9 cellular contexts compared by ENCODE assay signal in the genomic region with DNA sequence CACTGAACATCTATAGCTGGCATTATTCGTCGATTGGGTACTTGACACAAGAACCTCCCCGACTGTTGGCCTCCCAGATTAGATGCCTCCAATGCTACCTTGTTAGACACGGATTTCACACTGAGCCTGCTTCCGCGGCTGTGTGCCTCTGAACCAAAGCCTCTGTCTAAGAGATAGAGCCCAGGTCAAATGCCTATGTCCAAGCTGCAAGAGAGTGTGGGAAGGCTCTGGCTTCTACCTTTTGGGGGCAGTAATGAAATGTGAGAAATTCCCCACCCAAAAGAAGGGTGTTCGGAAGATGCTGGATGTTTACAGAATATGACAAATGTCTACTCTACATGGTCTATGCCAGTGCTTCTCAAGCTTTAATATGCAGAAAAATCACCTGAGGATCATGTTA. TPM values are rescaled to one million over a fixed set of nuclear protein-coding genes. Genes with fewer than 3 reads are reported as not detected.
DNase-seq lines count a peak whose midpoint lies in the region; ATAC-seq and TF ChIP-seq lines count a peak whose summit lies in the region.
"Had no signal": no experiment of that assay in that cellular context is flagged by ENCODE, and none has a peak within 500 bp of the region (broad histone marks: within the 10 kb centered on the region; RNA-seq: fewer than 3 reads in every experiment).

No MANE protein-coding gene starts in this region.

- no peaks in the 10 kb centered on the region for H3K9me3 Mint-ChIP-seq in activated naive CD8-positive, alpha-beta T cell treated with anti-CD3 and anti-CD28 coated beads, Interleukin-2, amount 50 U/mL, for 24 hours
- H3K9me3 Mint-ChIP-seq: activated naive CD8-positive, alpha-beta T cell treated with anti-CD3 and anti-CD28 coated beads, Interleukin-2, amount 10 ng/mL, durations not matched to agents 7 days and 5 days had no signal

- H3K4me3 ChIP-seq in BE2C (ENCODE audit: low read depth, low read length), result no peak overlapping the region
- H3K4me3 ChIP-seq in RWPE2 (ENCODE audit: severe bottlenecking), result no peak overlapping the region

- H3K9me3 ChIP-seq in BE2C, result no peaks in the 10 kb centered on the region
- H3K9me3 ChIP-seq in RWPE2 (ENCODE audit: severe bottlenecking), result no peaks in the 10 kb centered on the region

- no peak overlapping the region for H3K27ac ChIP-seq in RWPE2 (ENCODE audit: poor library complexity, severe bottlenecking)

- H3K27me3 ChIP-seq in BE2C (no peaks in the 10 kb centered on the region), RWPE2 (ENCODE audit: insufficient read depth, poor library complexity, severe bottlenecking) (no peaks in the 10 kb centered on the region)

- no peaks in the 10 kb centered on the region for H3K27me3 Mint-ChIP-seq in activated naive CD8-positive, alpha-beta T cell treated with anti-CD3 and anti-CD28 coated beads, Interleukin-2, amount 50 U/mL, for 24 hours

- H3K27ac Mint-ChIP-seq in activated naive CD8-positive, alpha-beta T cell treated with anti-CD3 and anti-CD28 coated beads, Interleukin-2, amount 50 U/mL, for 24 hours, result no peak overlapping the region
- H3K27ac Mint-ChIP-seq: activated naive CD8-positive, alpha-beta T cell treated with anti-CD3 and anti-CD28 coated beads, Interleukin-2, amount 10 ng/mL, durations not matched to agents 7 days and 5 days had no signal

- DNase-seq in BE2C (no peak), GM13977 (ENCODE audit: low spot score) (no peak), RWPE2 (ENCODE audit: low spot score) (no peak), glomerular visceral epithelial cell (ENCODE audit: extremely low spot score) (peak; percentile 28)
- no peak for DNase-seq in activated T-cell treated with anti-CD3 and anti-CD28 coated beads, Interleukin-2, amount 50 U/mL, for 1 hour
- no peak for DNase-seq in activated naive CD8-positive, alpha-beta T cell treated with anti-CD3 and anti-CD28 coated beads, Interleukin-2, amount 50 U/mL, for 24 hours
- DNase-seq: activated naive CD8-positive, alpha-beta T cell treated with anti-CD3 and anti-CD28 coated beads, Interleukin-2, amount 10 ng/mL, durations not matched to agents 7 days and 5 days had no signal

- H3K4me3 Mint-ChIP-seq in activated naive CD8-positive, alpha-beta T cell treated with anti-CD3 and anti-CD28 coated beads, Interleukin-2, amount 50 U/mL, for 24 hours, result no peak overlapping the region
- H3K4me3 Mint-ChIP-seq: activated naive CD8-positive, alpha-beta T cell treated with anti-CD3 and anti-CD28 coated beads, Interleukin-2, amount 10 ng/mL, durations not matched to agents 7 days and 5 days had no signal

- TF ChIP-seq CTCF in BE2C (IDR thresholded peaks at IDR 0.05; ENCODE audit: low read depth, low read length) (peak; percentile 50), GM13977 (IDR thresholded peaks at IDR 0.05; ENCODE audit: extremely low read depth, insufficient read depth, missing control alignments) (peak; percentile 49), RWPE2 (IDR thresholded peaks at IDR 0.05; ENCODE audit: poor library complexity, severe bottlenecking) (peak; percentile 44)

- H3K4me1 ChIP-seq in BE2C (peaks cover 4% of the 10 kb centered on the region), RWPE2 (ENCODE audit: insufficient read depth, poor library complexity, severe bottlenecking) (peaks cover 14% of the 10 kb centered on the region)

- H3K36me3 Mint-ChIP-seq in activated naive CD8-positive, alpha-beta T cell treated with anti-CD3 and anti-CD28 coated beads, Interleukin-2, amount 50 U/mL, for 24 hours (ENCODE audit: low read depth), result peaks cover 6% of the 10 kb centered on the region
- H3K36me3 Mint-ChIP-seq: activated naive CD8-positive, alpha-beta T cell treated with anti-CD3 and anti-CD28 coated beads, Interleukin-2, amount 10 ng/mL, durations not matched to agents 7 days and 5 days had no signal

- H3K4me1 Mint-ChIP-seq in activated naive CD8-positive, alpha-beta T cell treated with anti-CD3 and anti-CD28 coated beads, Interleukin-2, amount 50 U/mL, for 24 hours, result peaks cover 51% of the 10 kb centered on the region

- H3K36me3 ChIP-seq in BE2C (peaks cover 10% of the 10 kb centered on the region), RWPE2 (ENCODE audit: low read depth) (peaks cover 17% of the 10 kb centered on the region)

- ATAC-seq in RWPE2 (ENCODE audit: low read depth), result no peak
- no peak for ATAC-seq in HG03378 (IDR thresholded peaks at IDR 0.05; ENCODE audit: unreplicated experiment)
- ATAC-seq in HG02970 (IDR thresholded peaks at IDR 0.05; ENCODE audit: low FRiP score, unreplicated experiment), result no peak
- ATAC-seq in activated naive CD8-positive, alpha-beta T cell treated with anti-CD3 and anti-CD28 coated beads, Interleukin-2, amount 50 U/mL, for 24 hours, result no peak

- in situ Hi-C loops in GM13977 (cut with MboI; ENCODE audit: low pct_unique_long_range_greater_than_20kb, low sequenced_read_pairs, unreplicated experiment), result no loop called here

RNA-seq across cellular contexts. Expression of a gene that starts 2.0 kb away (rescaled TPM):
- polyA plus RNA-seq in BE2C (2012; ENCODE audit: insufficient read depth, insufficient read length, low read depth), result 49.5 TPM

RNA-seq across cellular contexts. Expression of a gene that starts 2.3 kb away (rescaled TPM):
- 20.3 TPM for polyA plus RNA-seq in BE2C (2012; ENCODE audit: insufficient read depth, insufficient read length, low read depth)

RNA-seq across cellular contexts. Expression of a gene that starts 26.9 kb away (rescaled TPM):
- polyA plus RNA-seq in BE2C (2012; ENCODE audit: insufficient read depth, insufficient read length, low read depth), result 3.6 TPM
